Comparison of ENCODE assay signal across 34 cellular contexts in genomic region chr3:14894085-14894484, GRCh38.
"Had no signal": no experiment of that assay in that cellular context is flagged by ENCODE, and none has a peak within 500 bp of the region (broad histone marks: within the 10 kb centered on the region; RNA-seq: fewer than 3 reads in every experiment).

No MANE protein-coding gene starts in this region.

- H3K4me3 ChIP-seq: MG63 had no signal

- H3K9me3 ChIP-seq: MG63 had no signal

- H3K36me3 ChIP-seq: MG63 had no signal

- H3K27me3 ChIP-seq: MG63 had no signal

- DNase-seq: Karpas-422, Kasumi-1, MG63, MM.1S, NCI-H1048, NCI-H1092, NCI-H1092 treated with DMSO at 0.1 percent for 48 hours, NCI-H1105, NCI-H1105 treated with DMSO at 0.1 percent for 48 hours, NCI-H1417, NCI-H1417 treated with DMSO at 0.1 percent for 48 hours, NCI-H1436, NCI-H1436 treated with DMSO at 0.1 percent for 48 hours, NCI-H146, NCI-H1694, NCI-H1694 treated with DMSO at 0.1 percent for 48 hours, NCI-H187, NCI-H187 treated with DMSO at 0.1 percent for 48 hours, NCI-H1930, NCI-H2029, NCI-H2029 treated with DMSO at 0.1 percent for 48 hours, NCI-H2081 treated with DMSO at 0.1 percent for 48 hours, NCI-H2107, NCI-H2171, NCI-H2171 treated with DMSO at 0.1 percent for 48 hours, NCI-H2227 treated with DMSO at 0.1 percent for 48 hours, NCI-H226, NCI-H345, NCI-H446, NCI-H446 treated with DMSO at 0.1 percent for 48 hours, NCI-H510A, NCI-H510A treated with DMSO at 0.1 percent for 48 hours, NCI-H524, NCI-H524 treated with DMSO at 0.1 percent for 48 hours had no signal
